Comparison of ENCODE assay signal across 14 cellular contexts in genomic region chr17:17171991-17172939, GRCh38. TPM values are rescaled to one million over a fixed set of nuclear protein-coding genes. Genes with fewer than 3 reads are reported as not detected.
DNase-seq lines count a peak whose midpoint lies in the region; ATAC-seq and TF ChIP-seq lines count a peak whose summit lies in the region.
"Had no signal": no experiment of that assay in that cellular context is flagged by ENCODE, and none has a peak within 500 bp of the region (broad histone marks: within the 10 kb centered on the region; RNA-seq: fewer than 3 reads in every experiment).

No MANE protein-coding gene starts in this region.

- no peak for TF ChIP-seq POLR2A in spleen (IDR thresholded peaks at IDR 0.05)

- H3K9me3 ChIP-seq in heart right ventricle (no peaks in the 10 kb centered on the region), spleen (no peaks in the 10 kb centered on the region)

- H3K27me3 ChIP-seq in heart right ventricle (no peaks in the 10 kb centered on the region), spleen (replicated peaks in 1 of 7) (no peaks in the 10 kb centered on the region)

- no peak overlapping the region for H3K4me3 Mint-ChIP-seq in activated CD8-positive, alpha-beta memory T cell treated with anti-CD3 and anti-CD28 coated beads, Interleukin-2, amount 10 ng/mL, durations not matched to agents 7 days and 5 days
- H3K4me3 Mint-ChIP-seq in activated CD4-positive, alpha-beta memory T cell treated with anti-CD3 and anti-CD28 coated beads, Interleukin-2, amount 10 ng/mL, durations not matched to agents 7 days and 5 days = no peak overlapping the region
- H3K4me3 Mint-ChIP-seq: activated naive CD4-positive, alpha-beta T cell treated with anti-CD3 and anti-CD28 coated beads, Interleukin-2, amount 10 ng/mL, durations not matched to agents 7 days and 5 days; nephron had no signal

- intact Hi-C loops in heart right ventricle (cut with DNase I) = no loop called here
- intact Hi-C loops in spleen (cut with DNase I; ENCODE audit: low total_unique reads) = loop anchor here (10.0 kb wide), 1 partner anchor 63 kb away; the partner anchor contains the start of gene FLCN

- DNase-seq in activated CD8-positive, alpha-beta memory T cell treated with anti-CD3 and anti-CD28 coated beads, Interleukin-2, amount 10 ng/mL, durations not matched to agents 7 days and 5 days = no peak
- no peak for DNase-seq in activated CD8-positive, alpha-beta memory T cell treated with anti-CD3 and anti-CD28 coated beads, Interleukin-2, amount 50 U/mL, for 48 hours
- DNase-seq in activated CD4-positive, alpha-beta memory T cell treated with anti-CD3 and anti-CD28 coated beads, Interleukin-2, amount 10 ng/mL, durations not matched to agents 7 days and 5 days = no peak
- DNase-seq in heart right ventricle (peak; percentile 70 to 73), spleen (peak; percentile 87), NCI-H146 treated with DMSO at 0.1 percent for 48 hours (lab: John Stamatoyannopoulos, UW; ENCODE audit: unreplicated experiment) (no peak)
- no peak for DNase-seq in stimulated activated naive CD4-positive, alpha-beta T cell treated with Interleukin-2 at 50 U/mL for 16 hours (lab: John Stamatoyannopoulos, UW)
- DNase-seq: activated CD4-positive, alpha-beta T cell treated with anti-CD3 and anti-CD28 coated beads for 1 hour; activated naive CD4-positive, alpha-beta T cell treated with anti-CD3 and anti-CD28 coated beads, Interleukin-2, amount 10 ng/mL, durations not matched to agents 7 days and 5 days; effector CD4-positive, alpha-beta T cell; Kasumi-1; stimulated activated CD4-positive, alpha-beta T cell treated with anti-CD3 and anti-CD28 coated beads, Interleukin-12 subunit alpha, Interleukin-12 subunit beta, amount 100 ng/mL, for 4 hours had no signal

- CTCF ChIA-PET in activated CD8-positive, alpha-beta memory T cell treated with anti-CD3 and anti-CD28 coated beads, Interleukin-2, amount 10 ng/mL, durations not matched to agents 7 days and 5 days (lab: Charles Lee) = interaction anchor here (0.8 to 1.8 kb wide), 4 partner anchors 9 to 40 kb away, joined by 4 to 5 read pairs (median 4); no protein-coding TSS in a partner anchor
- CTCF ChIA-PET in activated CD4-positive, alpha-beta memory T cell treated with anti-CD3 and anti-CD28 coated beads, Interleukin-2, amount 10 ng/mL, durations not matched to agents 7 days and 5 days (lab: Charles Lee) = interaction anchor here (1.4 kb wide), 1 partner anchor 10 kb away, joined by 3 read pairs; no protein-coding TSS in a partner anchor

- peak overlapping the region; percentile 84 for H3K27ac Mint-ChIP-seq in activated CD8-positive, alpha-beta memory T cell treated with anti-CD3 and anti-CD28 coated beads, Interleukin-2, amount 10 ng/mL, durations not matched to agents 7 days and 5 days
- peak overlapping the region; percentile 83 for H3K27ac Mint-ChIP-seq in activated CD4-positive, alpha-beta memory T cell treated with anti-CD3 and anti-CD28 coated beads, Interleukin-2, amount 10 ng/mL, durations not matched to agents 7 days and 5 days

- POLR2A ChIA-PET in activated CD4-positive, alpha-beta memory T cell treated with anti-CD3 and anti-CD28 coated beads, Interleukin-2, amount 10 ng/mL, durations not matched to agents 7 days and 5 days (lab: Charles Lee) = interaction anchor here (0.9 to 6.9 kb wide), 6 partner anchors 9 to 64 kb away, joined by 3 to 38 read pairs (median 8); partner anchors contain the start of genes FLCN and PLD6

- H3K36me3 Mint-ChIP-seq in activated CD8-positive, alpha-beta memory T cell treated with anti-CD3 and anti-CD28 coated beads, Interleukin-2, amount 10 ng/mL, durations not matched to agents 7 days and 5 days = peaks cover 31% of the 10 kb centered on the region
- peaks cover 65% of the 10 kb centered on the region for H3K36me3 Mint-ChIP-seq in activated CD4-positive, alpha-beta memory T cell treated with anti-CD3 and anti-CD28 coated beads, Interleukin-2, amount 10 ng/mL, durations not matched to agents 7 days and 5 days (ENCODE audit: low read depth)

- H3K27me3 Mint-ChIP-seq in activated CD8-positive, alpha-beta memory T cell treated with anti-CD3 and anti-CD28 coated beads, Interleukin-2, amount 10 ng/mL, durations not matched to agents 7 days and 5 days = no peaks in the 10 kb centered on the region
- no peaks in the 10 kb centered on the region for H3K27me3 Mint-ChIP-seq in activated CD4-positive, alpha-beta memory T cell treated with anti-CD3 and anti-CD28 coated beads, Interleukin-2, amount 10 ng/mL, durations not matched to agents 7 days and 5 days
- H3K27me3 Mint-ChIP-seq: activated naive CD4-positive, alpha-beta T cell treated with anti-CD3 and anti-CD28 coated beads, Interleukin-2, amount 10 ng/mL, durations not matched to agents 7 days and 5 days had no signal

- TF ChIP-seq CTCF in heart right ventricle (IDR thresholded peaks at IDR 0.05) = peak in 2 of 9 donors; percentile 11 to 18
- TF ChIP-seq CTCF in spleen (IDR thresholded peaks at IDR 0.05 in 8 of 11, conservative IDR thresholded peaks at IDR 0.05 in 3 of 11) = no peak

- H3K4me3 ChIP-seq in heart right ventricle (no peak overlapping the region), spleen (no peak overlapping the region)

- H3K36me3 ChIP-seq in heart right ventricle (peaks cover 3 to 100% (median 58%) of the 10 kb centered on the region in 9 donors), spleen (peaks cover 0 to 99% (median 85%) of the 10 kb centered on the region in 6 donors)

- peaks cover 59% of the 10 kb centered on the region for H3K4me1 Mint-ChIP-seq in activated CD8-positive, alpha-beta memory T cell treated with anti-CD3 and anti-CD28 coated beads, Interleukin-2, amount 10 ng/mL, durations not matched to agents 7 days and 5 days
- H3K4me1 Mint-ChIP-seq in activated CD4-positive, alpha-beta memory T cell treated with anti-CD3 and anti-CD28 coated beads, Interleukin-2, amount 10 ng/mL, durations not matched to agents 7 days and 5 days = peaks cover 69% of the 10 kb centered on the region

- H3K9me3 Mint-ChIP-seq in activated CD8-positive, alpha-beta memory T cell treated with anti-CD3 and anti-CD28 coated beads, Interleukin-2, amount 10 ng/mL, durations not matched to agents 7 days and 5 days (ENCODE audit: low read depth) = no peaks in the 10 kb centered on the region
- H3K9me3 Mint-ChIP-seq in activated CD4-positive, alpha-beta memory T cell treated with anti-CD3 and anti-CD28 coated beads, Interleukin-2, amount 10 ng/mL, durations not matched to agents 7 days and 5 days = no peaks in the 10 kb centered on the region
- H3K9me3 Mint-ChIP-seq: activated naive CD4-positive, alpha-beta T cell treated with anti-CD3 and anti-CD28 coated beads, Interleukin-2, amount 10 ng/mL, durations not matched to agents 7 days and 5 days; nephron had no signal

- ATAC-seq in activated CD8-positive, alpha-beta memory T cell treated with anti-CD3 and anti-CD28 coated beads, Interleukin-2, amount 10 ng/mL, durations not matched to agents 7 days and 5 days = no peak
- ATAC-seq in heart right ventricle = peak; percentile 69 to 89 (median 86)
- no peak for ATAC-seq in GM18873 (IDR thresholded peaks at IDR 0.05; ENCODE audit: low FRiP score, unreplicated experiment)

- H3K27ac ChIP-seq in heart right ventricle (peak overlapping the region in 8 of 10 donors; percentile 12 to 81 (median 58)), spleen (peak overlapping the region in 6 of 8 donors; percentile 26 to 67 (median 56))

- 63 to 64% methylated on average over 26 of the region's 26 CpGs for WGBS in heart right ventricle, 2 donors
- WGBS in spleen, 5 donors = 73 to 83% (median 77%) methylated on average over 24 to 26 of the region's 26 CpGs

- H3K4me1 ChIP-seq in heart right ventricle (peaks cover 4 to 43% (median 32%) of the 10 kb centered on the region in 9 donors), spleen (peaks cover 22 to 72% (median 62%) of the 10 kb centered on the region in 6 donors)

RNA-seq across cellular contexts. Expression of gene PLD6, which starts 33.9 kb away (rescaled TPM):
- total RNA-seq in activated CD8-positive, alpha-beta memory T cell treated with anti-CD3 and anti-CD28 coated beads, Interleukin-2, amount 10 ng/mL, durations not matched to agents 7 days and 5 days = 10 to 100 TPM in 1 of 2 experiments, 1 to 10 TPM in 1; 5.2 to 12.5 TPM
- total RNA-seq in activated CD4-positive, alpha-beta memory T cell treated with anti-CD3 and anti-CD28 coated beads, Interleukin-2, amount 10 ng/mL, durations not matched to agents 7 days and 5 days = 1 to 10 TPM; 6.3 to 6.6 TPM
- total RNA-seq in heart right ventricle (10 to 100 TPM in 2 of 10 donors, 1 to 10 TPM in 8; 6.0 to 16.3 (median 8.2) TPM), spleen (1 to 10 TPM; 1.4 to 5.6 (median 3.7) TPM)
- polyA plus RNA-seq in heart right ventricle (1 to 10 TPM; 3.7 to 6.9 TPM), spleen (1 to 10 TPM; 2.2 to 3.9 (median 3.0) TPM)

Comparison
In these comparisons a context has a peak if more than half of its experiments do, and no peak if none do; other contexts are left out.
1. ATAC-seq: peak in heart right ventricle (8 of 8); none in activated CD8-positive, alpha-beta memory T cell treated with anti-CD3 and anti-CD28 coated beads, Interleukin-2, amount 10 ng/mL, durations not matched to agents 7 days and 5 days (single experiment) and GM18873 (single experiment).
2. DNase-seq: peak in heart right ventricle (2 of 2) and spleen (single experiment); none in activated CD8-positive, alpha-beta memory T cell treated with anti-CD3 and anti-CD28 coated beads, Interleukin-2, amount 10 ng/mL, durations not matched to agents 7 days and 5 days (single experiment), activated CD8-positive, alpha-beta memory T cell treated with anti-CD3 and anti-CD28 coated beads, Interleukin-2, amount 50 U/mL, for 48 hours (single experiment), activated CD4-positive, alpha-beta memory T cell treated with anti-CD3 and anti-CD28 coated beads, Interleukin-2, amount 10 ng/mL, durations not matched to agents 7 days and 5 days (single experiment), stimulated activated naive CD4-positive, alpha-beta T cell treated with Interleukin-2 at 50 U/mL for 16 hours (single experiment) and NCI-H146 treated with DMSO at 0.1 percent for 48 hours (single experiment).